In genomic region chr7:116337800-116338199, GRCh38 we compare ENCODE assay signal across 14 cellular contexts.
DNase-seq lines count a peak whose midpoint lies in the region; ATAC-seq and TF ChIP-seq lines count a peak whose summit lies in the region.
"Had no signal": no experiment of that assay in that cellular context is flagged by ENCODE, and none has a peak within 500 bp of the region (broad histone marks: within the 10 kb centered on the region; RNA-seq: fewer than 3 reads in every experiment).

No MANE protein-coding gene starts in this region.

- intact Hi-C loops in left lung (cut with DNase I): no loop called here

- peaks cover 0 to 14% of the 10 kb centered on the region in 2 donors for H3K4me1 ChIP-seq in left lung

- H3K9ac ChIP-seq in SK-N-MC (ENCODE audit: insufficient read length): no peak overlapping the region
- H3K9ac ChIP-seq: KMS-11 had no signal

- H3K4me3 ChIP-seq in SK-N-MC (no peak overlapping the region), left lung (no peak overlapping the region)

- no peaks in the 10 kb centered on the region for H3K27me3 ChIP-seq in left lung

- peak; percentile 33 for ATAC-seq in left lung
- no peak for ATAC-seq in GM19452 (IDR thresholded peaks at IDR 0.05; ENCODE audit: unreplicated experiment)
- ATAC-seq in HG02798 (IDR thresholded peaks at IDR 0.05; ENCODE audit: poor library complexity, unreplicated experiment): no peak
- ATAC-seq: CD8-positive, alpha-beta T cell; HCT116 had no signal

- H3K36me3 ChIP-seq in SK-N-MC (ENCODE audit: insufficient read depth, low read length): no peaks in the 10 kb centered on the region
- H3K36me3 ChIP-seq in left lung: no peaks in the 10 kb centered on the region

- H3K9me3 ChIP-seq in SK-N-MC (ENCODE audit: low read depth, low read length) (0 out of 2 replicates have a peak, but pooled peaks cover 4% of the 10 kb centered on the region), left lung (no peaks in the 10 kb centered on the region)
- H3K9me3 ChIP-seq: Caco-2 had no signal

- H3K27ac ChIP-seq in SK-N-MC: peak overlapping the region; percentile 59
- peak overlapping the region in 1 of 2 donors; percentile 7 for H3K27ac ChIP-seq in left lung
- H3K27ac ChIP-seq: KMS-11 had no signal

- peak; percentile 48 for DNase-seq in HCEC 1CT
- DNase-seq in SK-N-MC (ENCODE audit: low read depth, low spot score): no peak
- DNase-seq in left lung: no peak
- no peak for DNase-seq in NCI-H345 treated with DMSO at 0.1 percent for 48 hours (lab: John Stamatoyannopoulos, UW; ENCODE audit: unreplicated experiment)
- DNase-seq in NCI-H510A (lab: John Stamatoyannopoulos, UW): no peak
- DNase-seq: C1 segment of cervical spinal cord; Caco-2; CD8-positive, alpha-beta T cell; DND-41; GF-D8 had no signal

- no peak for TF ChIP-seq CTCF in left lung (IDR thresholded peaks at IDR 0.05)
